Comparison of ENCODE assay signal across 1 cellular context in the genomic region with DNA sequence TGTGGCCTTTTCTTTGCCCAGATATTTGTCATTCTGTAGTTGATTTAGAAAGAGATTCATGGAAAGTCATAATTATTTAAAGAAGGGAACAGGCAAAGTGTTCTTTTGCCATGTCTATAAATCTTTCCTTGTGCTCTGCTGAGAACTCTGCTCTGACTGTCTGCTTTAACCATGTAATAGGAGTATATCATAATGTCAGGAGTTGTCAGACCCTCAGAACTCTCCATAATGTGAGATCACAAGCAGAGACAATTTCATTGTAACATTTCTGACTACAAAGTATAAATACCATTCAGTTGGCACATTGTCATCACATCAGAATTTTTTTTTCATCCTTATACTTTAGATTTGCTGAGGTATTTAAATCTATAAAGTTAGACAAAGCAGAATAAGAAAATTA.
TF ChIP-seq lines count a peak whose summit lies in the region.

No MANE protein-coding gene starts in this region.

TF ChIP-seq in GM23338, 12 proteins besides CTCF, POLR2A, EP300 and RAD21 (continued from another document):
- TF ChIP-seq, protein P1, sequence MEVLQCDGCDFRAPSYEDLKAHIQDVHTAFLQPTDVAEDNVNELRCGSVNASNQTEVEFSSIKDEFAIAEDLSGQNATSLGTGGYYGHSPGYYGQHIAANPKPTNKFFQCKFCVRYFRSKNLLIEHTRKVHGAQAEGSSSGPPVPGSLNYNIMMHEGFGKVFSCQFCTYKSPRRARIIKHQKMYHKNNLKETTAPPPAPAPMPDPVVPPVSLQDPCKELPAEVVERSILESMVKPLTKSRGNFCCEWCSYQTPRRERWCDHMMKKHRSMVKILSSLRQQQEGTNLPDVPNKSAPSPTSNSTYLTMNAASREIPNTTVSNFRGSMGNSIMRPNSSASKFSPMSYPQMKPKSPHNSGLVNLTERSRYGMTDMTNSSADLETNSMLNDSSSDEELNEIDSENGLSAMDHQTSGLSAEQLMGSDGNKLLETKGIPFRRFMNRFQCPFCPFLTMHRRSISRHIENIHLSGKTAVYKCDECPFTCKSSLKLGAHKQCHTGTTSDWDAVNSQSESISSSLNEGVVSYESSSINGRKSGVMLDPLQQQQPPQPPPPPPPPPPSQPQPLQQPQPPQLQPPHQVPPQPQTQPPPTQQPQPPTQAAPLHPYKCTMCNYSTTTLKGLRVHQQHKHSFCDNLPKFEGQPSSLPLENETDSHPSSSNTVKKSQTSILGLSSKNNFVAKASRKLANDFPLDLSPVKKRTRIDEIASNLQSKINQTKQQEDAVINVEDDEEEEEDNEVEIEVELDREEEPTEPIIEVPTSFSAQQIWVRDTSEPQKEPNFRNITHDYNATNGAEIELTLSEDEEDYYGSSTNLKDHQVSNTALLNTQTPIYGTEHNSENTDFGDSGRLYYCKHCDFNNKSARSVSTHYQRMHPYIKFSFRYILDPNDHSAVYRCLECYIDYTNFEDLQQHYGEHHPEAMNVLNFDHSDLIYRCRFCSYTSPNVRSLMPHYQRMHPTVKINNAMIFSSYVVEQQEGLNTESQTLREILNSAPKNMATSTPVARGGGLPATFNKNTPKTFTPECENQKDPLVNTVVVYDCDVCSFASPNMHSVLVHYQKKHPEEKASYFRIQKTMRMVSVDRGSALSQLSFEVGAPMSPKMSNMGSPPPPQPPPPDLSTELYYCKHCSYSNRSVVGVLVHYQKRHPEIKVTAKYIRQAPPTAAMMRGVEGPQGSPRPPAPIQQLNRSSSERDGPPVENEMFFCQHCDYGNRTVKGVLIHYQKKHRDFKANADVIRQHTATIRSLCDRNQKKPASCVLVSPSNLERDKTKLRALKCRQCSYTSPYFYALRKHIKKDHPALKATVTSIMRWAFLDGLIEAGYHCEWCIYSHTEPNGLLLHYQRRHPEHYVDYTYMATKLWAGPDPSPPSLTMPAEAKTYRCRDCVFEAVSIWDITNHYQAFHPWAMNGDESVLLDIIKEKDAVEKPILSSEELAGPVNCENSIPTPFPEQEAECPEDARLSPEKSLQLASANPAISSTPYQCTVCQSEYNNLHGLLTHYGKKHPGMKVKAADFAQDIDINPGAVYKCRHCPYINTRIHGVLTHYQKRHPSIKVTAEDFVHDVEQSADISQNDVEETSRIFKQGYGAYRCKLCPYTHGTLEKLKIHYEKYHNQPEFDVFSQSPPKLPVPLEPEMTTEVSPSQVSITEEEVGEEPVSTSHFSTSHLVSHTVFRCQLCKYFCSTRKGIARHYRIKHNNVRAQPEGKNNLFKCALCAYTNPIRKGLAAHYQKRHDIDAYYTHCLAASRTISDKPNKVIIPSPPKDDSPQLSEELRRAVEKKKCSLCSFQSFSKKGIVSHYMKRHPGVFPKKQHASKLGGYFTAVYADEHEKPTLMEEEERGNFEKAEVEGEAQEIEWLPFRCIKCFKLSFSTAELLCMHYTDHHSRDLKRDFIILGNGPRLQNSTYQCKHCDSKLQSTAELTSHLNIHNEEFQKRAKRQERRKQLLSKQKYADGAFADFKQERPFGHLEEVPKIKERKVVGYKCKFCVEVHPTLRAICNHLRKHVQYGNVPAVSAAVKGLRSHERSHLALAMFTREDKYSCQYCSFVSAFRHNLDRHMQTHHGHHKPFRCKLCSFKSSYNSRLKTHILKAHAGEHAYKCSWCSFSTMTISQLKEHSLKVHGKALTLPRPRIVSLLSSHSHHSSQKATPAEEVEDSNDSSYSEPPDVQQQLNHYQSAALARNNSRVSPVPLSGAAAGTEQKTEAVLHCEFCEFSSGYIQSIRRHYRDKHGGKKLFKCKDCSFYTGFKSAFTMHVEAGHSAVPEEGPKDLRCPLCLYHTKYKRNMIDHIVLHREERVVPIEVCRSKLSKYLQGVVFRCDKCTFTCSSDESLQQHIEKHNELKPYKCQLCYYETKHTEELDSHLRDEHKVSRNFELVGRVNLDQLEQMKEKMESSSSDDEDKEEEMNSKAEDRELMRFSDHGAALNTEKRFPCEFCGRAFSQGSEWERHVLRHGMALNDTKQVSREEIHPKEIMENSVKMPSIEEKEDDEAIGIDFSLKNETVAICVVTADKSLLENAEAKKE (CRISPR knock-in tag; IDR thresholded peaks at IDR 0.05) = no peak
- TF ChIP-seq, protein P2, sequence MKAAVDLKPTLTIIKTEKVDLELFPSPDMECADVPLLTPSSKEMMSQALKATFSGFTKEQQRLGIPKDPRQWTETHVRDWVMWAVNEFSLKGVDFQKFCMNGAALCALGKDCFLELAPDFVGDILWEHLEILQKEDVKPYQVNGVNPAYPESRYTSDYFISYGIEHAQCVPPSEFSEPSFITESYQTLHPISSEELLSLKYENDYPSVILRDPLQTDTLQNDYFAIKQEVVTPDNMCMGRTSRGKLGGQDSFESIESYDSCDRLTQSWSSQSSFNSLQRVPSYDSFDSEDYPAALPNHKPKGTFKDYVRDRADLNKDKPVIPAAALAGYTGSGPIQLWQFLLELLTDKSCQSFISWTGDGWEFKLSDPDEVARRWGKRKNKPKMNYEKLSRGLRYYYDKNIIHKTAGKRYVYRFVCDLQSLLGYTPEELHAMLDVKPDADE (IDR thresholded peaks at IDR 0.05) = no peak
- TF ChIP-seq POLR2AphosphoS5 (IDR thresholded peaks at IDR 0.05; ENCODE audit: low read depth) = no peak
